31 cellular contexts compared by ENCODE assay signal in the genomic region with DNA sequence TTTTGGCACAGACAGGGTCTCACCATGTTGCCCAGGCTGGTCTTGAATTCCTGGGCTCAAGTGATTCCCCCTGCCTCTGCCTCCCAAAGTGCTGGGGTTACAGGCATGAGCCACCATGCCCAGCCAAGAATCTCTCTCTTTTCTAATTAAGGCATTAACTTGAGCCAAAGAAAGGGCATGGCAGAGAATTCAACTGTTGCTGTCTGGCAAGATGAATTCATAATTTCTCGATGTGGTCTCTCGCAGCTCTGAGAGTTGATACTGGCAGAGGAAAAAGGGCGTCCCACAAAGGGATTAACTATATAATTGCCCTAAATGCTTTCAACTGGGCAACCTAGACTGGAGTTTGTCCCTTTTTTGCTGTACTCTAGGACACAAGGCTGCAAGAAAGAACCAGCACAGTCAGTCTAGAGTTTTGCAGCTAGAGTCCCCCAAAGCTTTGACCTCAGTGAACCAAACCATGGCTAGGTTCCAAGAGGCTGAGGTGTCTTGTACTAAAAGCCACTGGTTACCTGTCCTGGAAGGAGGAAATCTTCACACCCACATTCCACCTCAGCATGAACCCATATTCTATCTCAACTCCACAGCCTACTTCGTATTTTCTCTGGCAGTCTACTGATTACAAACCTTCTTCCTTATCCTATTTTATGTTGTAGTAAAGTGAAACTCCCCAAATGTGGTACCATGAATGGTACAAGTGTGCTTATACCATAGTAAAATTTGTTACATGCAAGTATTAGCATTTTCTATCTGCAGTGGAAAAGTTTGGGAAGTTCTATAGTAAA. TPM values are rescaled to one million over a fixed set of nuclear protein-coding genes. Genes with fewer than 3 reads are reported as not detected.
A peak's percentile ranks its signal among the peaks of the same experiment; 100 is the strongest.
DNase-seq lines count a peak whose midpoint lies in the region; ATAC-seq and TF ChIP-seq lines count a peak whose summit lies in the region.
"Had no signal": no experiment of that assay in that cellular context is flagged by ENCODE, and none has a peak within 500 bp of the region (broad histone marks: within the 10 kb centered on the region; RNA-seq: fewer than 3 reads in every experiment).

No MANE protein-coding gene starts in this region.

- POLR2A ChIA-PET in PC-9 (lab: Charles Lee; ENCODE audit: unreplicated experiment), result interaction anchor here (0.6 kb wide), 3 partner anchors 83 to 415 kb away, joined by 3 to 4 read pairs (median 3); no protein-coding TSS in a partner anchor

- H3K4me1 Mint-ChIP-seq in GM23338, result peaks cover 45% of the 10 kb centered on the region
- peaks cover 5% of the 10 kb centered on the region for H3K4me1 Mint-ChIP-seq in glutamatergic neuron (ENCODE audit: low read depth, unreplicated experiment)
- H3K4me1 Mint-ChIP-seq: activated CD4-positive, alpha-beta T cell treated with anti-CD3 and anti-CD28 coated beads for 36 hours; activated naive CD4-positive, alpha-beta T cell treated with anti-CD3 and anti-CD28 coated beads, Interleukin-2, amount 50 U/mL, for 24 hours; naive thymus-derived CD8-positive, alpha-beta T cell; stimulated activated memory B cell treated with anti-CD40 and anti-IgM and Interleukin-4, amounts not matched to agents 10 μg/mL and 1 μg/mL and 100 μg/mL, for 72 hours had no signal

- H3K4me3 ChIP-seq in GM23338 (no peak overlapping the region), PC-9 (no peak overlapping the region), esophagus muscularis mucosa (no peak overlapping the region), rectal smooth muscle tissue (ENCODE audit: low read length) (no peak overlapping the region), MM.1S (ENCODE audit: low read length) (no peak overlapping the region)
- H3K4me3 ChIP-seq: A549, cardiac muscle cell, Peyer's patch, suprapubic skin, vagina had no signal

- H3K4me2 ChIP-seq in GM23338 (no peak overlapping the region; the same call in 1 of the 2 replicates), PC-9 (peak overlapping the region; percentile 37), MM.1S (ENCODE audit: low read depth, low read length) (no peak overlapping the region)
- H3K4me2 ChIP-seq: A549 had no signal

- intact Hi-C loops in PC-9 (cut with micrococcal nuclease; ENCODE audit: unreplicated experiment), result no loop called here
- intact Hi-C loops in esophagus muscularis mucosa (cut with DNase I), result no loop called here

- no peak for TF ChIP-seq EP300 in esophagus muscularis mucosa (IDR thresholded peaks at IDR 0.05)

- H3F3A ChIP-seq in GM23338 (replicated peaks; ENCODE audit: low read depth) (no peaks in the 10 kb centered on the region), PC-9 (ENCODE audit: insufficient read depth, low read depth) (peaks cover 30% of the 10 kb centered on the region), MM.1S (ENCODE audit: insufficient read depth, low read length) (no peaks in the 10 kb centered on the region)

- no peak for ATAC-seq in GM23338
- ATAC-seq: A549; activated CD4-positive, alpha-beta T cell treated with anti-CD3 and anti-CD28 coated beads for 36 hours; activated CD8-positive, alpha-beta T cell treated with anti-CD3 and anti-CD28 coated beads, Interleukin-2, amount 10 ng/mL, durations not matched to agents 7 days and 5 days; naive thymus-derived CD8-positive, alpha-beta T cell; stimulated activated memory B cell treated with anti-CD40 and anti-IgM and Interleukin-4, amounts not matched to agents 10 μg/mL and 1 μg/mL and 100 μg/mL, for 72 hours had no signal

- peaks cover 46% of the 10 kb centered on the region for H3K4me1 ChIP-seq in GM23338 (ENCODE audit: insufficient read depth)
- H3K4me1 ChIP-seq in PC-9 (replicated peaks; ENCODE audit: insufficient read depth), result peaks cover 60% of the 10 kb centered on the region
- H3K4me1 ChIP-seq in esophagus muscularis mucosa, result peaks cover 10 to 32% (median 25%) of the 10 kb centered on the region in 4 donors
- peaks cover 11% of the 10 kb centered on the region for H3K4me1 ChIP-seq in rectal smooth muscle tissue (ENCODE audit: control insufficient read depth, insufficient read depth, low read length)
- H3K4me1 ChIP-seq in MM.1S (ENCODE audit: low read length), result no peaks in the 10 kb centered on the region
- H3K4me1 ChIP-seq: A549, Peyer's patch had no signal

- peaks cover 7% of the 10 kb centered on the region for H3K27me3 Mint-ChIP-seq in GM23338 (ENCODE audit: insufficient read depth, low read depth, poor library complexity)
- no peaks in the 10 kb centered on the region for H3K27me3 Mint-ChIP-seq in glutamatergic neuron (ENCODE audit: unreplicated experiment)
- H3K27me3 Mint-ChIP-seq: activated CD4-positive, alpha-beta T cell treated with anti-CD3 and anti-CD28 coated beads for 36 hours; activated naive CD4-positive, alpha-beta T cell treated with anti-CD3 and anti-CD28 coated beads, Interleukin-2, amount 50 U/mL, for 24 hours; CD4-positive, alpha-beta T cell had no signal

- H3K4me3 Mint-ChIP-seq in GM23338 (no peak overlapping the region), glutamatergic neuron (ENCODE audit: unreplicated experiment) (no peak overlapping the region)
- H3K4me3 Mint-ChIP-seq: activated CD4-positive, alpha-beta T cell treated with anti-CD3 and anti-CD28 coated beads for 36 hours; activated CD8-positive, alpha-beta T cell treated with anti-CD3 and anti-CD28 coated beads, Interleukin-2, amount 10 ng/mL, durations not matched to agents 7 days and 5 days; activated naive CD4-positive, alpha-beta T cell treated with anti-CD3 and anti-CD28 coated beads, Interleukin-2, amount 50 U/mL, for 24 hours; CD4-positive, alpha-beta T cell; naive thymus-derived CD8-positive, alpha-beta T cell; stimulated activated memory B cell treated with anti-CD40 and anti-IgM and Interleukin-4, amounts not matched to agents 10 μg/mL and 1 μg/mL and 100 μg/mL, for 72 hours had no signal

- CTCF ChIA-PET in PC-9 (lab: Charles Lee), result interaction anchor here (0.6 to 0.7 kb wide), 3 partner anchors 24 to 148 kb away, joined by 3 read pairs; no protein-coding TSS in a partner anchor

- 0 out of 2 replicates have a peak overlapping the region, but pooled peaks have one; percentile 33 for H3K27ac ChIP-seq in GM23338 (ENCODE audit: low read depth)
- H3K27ac ChIP-seq in PC-9, result peak overlapping the region; percentile 52
- peak overlapping the region in 3 of 4 donors; percentile 32 to 40 (median 39) for H3K27ac ChIP-seq in esophagus muscularis mucosa (replicated peaks in 1 of 4)
- H3K27ac ChIP-seq in rectal smooth muscle tissue (ENCODE audit: low read depth, low read length), result peak overlapping the region; percentile 67
- no peak overlapping the region for H3K27ac ChIP-seq in MM.1S (ENCODE audit: low read length)
- H3K27ac ChIP-seq: cardiac muscle cell, Peyer's patch, suprapubic skin, vagina had no signal

- BruUV-seq in PC-9 (replicated peaks; lab: Mats Ljungman, UMichigan), result no TSS peak

- H3K36me3 ChIP-seq in GM23338 (ENCODE audit: insufficient read depth), result no peaks in the 10 kb centered on the region
- H3K36me3 ChIP-seq in PC-9 (ENCODE audit: low read depth), result no peaks in the 10 kb centered on the region
- no peaks in the 10 kb centered on the region for H3K36me3 ChIP-seq in esophagus muscularis mucosa
- no peaks in the 10 kb centered on the region for H3K36me3 ChIP-seq in rectal smooth muscle tissue (ENCODE audit: control insufficient read depth, insufficient read depth, low read length)
- no peaks in the 10 kb centered on the region for H3K36me3 ChIP-seq in MM.1S (replicated peaks; ENCODE audit: insufficient read depth, low read length)
- H3K36me3 ChIP-seq: cardiac muscle cell, Peyer's patch, suprapubic skin, vagina had no signal

- H2AFZ ChIP-seq in GM23338, result peak overlapping the region; percentile 19; the same call in 1 of the 2 replicates
- H2AFZ ChIP-seq in PC-9, result no peak overlapping the region
- no peak overlapping the region for H2AFZ ChIP-seq in MM.1S (ENCODE audit: low read length)

- H3K79me2 ChIP-seq in GM23338 (replicated peaks; ENCODE audit: insufficient read depth) (no peaks in the 10 kb centered on the region; the same call in 1 of the 2 replicates), PC-9 (ENCODE audit: low read depth) (no peaks in the 10 kb centered on the region), MM.1S (ENCODE audit: low read length) (no peaks in the 10 kb centered on the region)

- H3K36me3 Mint-ChIP-seq in GM23338 (ENCODE audit: low read depth) (no peaks in the 10 kb centered on the region), glutamatergic neuron (ENCODE audit: unreplicated experiment) (no peaks in the 10 kb centered on the region)
- H3K36me3 Mint-ChIP-seq: activated naive CD4-positive, alpha-beta T cell treated with anti-CD3 and anti-CD28 coated beads, Interleukin-2, amount 50 U/mL, for 24 hours; naive thymus-derived CD8-positive, alpha-beta T cell; stimulated activated memory B cell treated with anti-CD40 and anti-IgM and Interleukin-4, amounts not matched to agents 10 μg/mL and 1 μg/mL and 100 μg/mL, for 72 hours had no signal

- H3K27ac Mint-ChIP-seq in GM23338 (no peak overlapping the region), glutamatergic neuron (ENCODE audit: unreplicated experiment) (no peak overlapping the region)
- H3K27ac Mint-ChIP-seq: activated CD4-positive, alpha-beta T cell treated with anti-CD3 and anti-CD28 coated beads for 36 hours; activated CD8-positive, alpha-beta T cell treated with anti-CD3 and anti-CD28 coated beads, Interleukin-2, amount 10 ng/mL, durations not matched to agents 7 days and 5 days; activated naive CD4-positive, alpha-beta T cell treated with anti-CD3 and anti-CD28 coated beads, Interleukin-2, amount 50 U/mL, for 24 hours; activated T-helper 2 cell treated with anti-CD3 and anti-CD28 coated beads, Interferon-gamma antibody, Interleukin-2, Interleukin-4, amounts not matched to agents 10 μg/mL and 5 μg/mL and 100 μg/mL, durations not matched to agents 14 hours and 24 hours and 36 hours; CD4-positive, alpha-beta T cell; naive thymus-derived CD8-positive, alpha-beta T cell; stimulated activated memory B cell treated with anti-CD40 and anti-IgM and Interleukin-4, amounts not matched to agents 10 μg/mL and 1 μg/mL and 100 μg/mL, for 72 hours had no signal

- DNase-seq in GM23338 (ENCODE audit: low spot score) (no peak), PC-9 (peak; percentile 53 to 78), esophagus muscularis mucosa (ENCODE audit: extremely low spot score) (no peak), MM.1S (no peak), EL (no peak), glutamatergic neuron (no peak)
- no peak for DNase-seq in effector CD4-positive, alpha-beta T cell
- DNase-seq: activated CD4-positive, alpha-beta T cell treated with anti-CD3 and anti-CD28 coated beads for 36 hours; activated CD8-positive, alpha-beta T cell treated with anti-CD3 and anti-CD28 coated beads, Interleukin-2, amount 10 ng/mL, durations not matched to agents 7 days and 5 days; amniotic stem cell; CD4-positive, alpha-beta T cell; kidney; naive thymus-derived CD8-positive, alpha-beta T cell; NCI-H146; NCI-H2107; NCI-H345; NCI-H748 treated with DMSO at 0.1 percent for 48 hours; occipital lobe; Peyer's patch; SHP77 treated with DMSO at 0.1 percent for 48 hours; stimulated activated CD4-positive, alpha-beta T cell treated with anti-CD3 and anti-CD28 coated beads, Interleukin-15, amount 100 ng/mL, for 24 hours had no signal

- H3K9ac ChIP-seq in rectal smooth muscle tissue (ENCODE audit: low read length), result no peak overlapping the region
- H3K9ac ChIP-seq in MM.1S (ENCODE audit: low read length), result no peak overlapping the region

- H3K27me3 ChIP-seq in GM23338 (ENCODE audit: insufficient read depth) (no peaks in the 10 kb centered on the region), PC-9 (ENCODE audit: insufficient read depth, low read depth) (no peaks in the 10 kb centered on the region), esophagus muscularis mucosa (no peaks in the 10 kb centered on the region), rectal smooth muscle tissue (ENCODE audit: control insufficient read depth, insufficient read depth, low read length) (no peaks in the 10 kb centered on the region), MM.1S (replicated peaks; ENCODE audit: insufficient read depth, low read length) (no peaks in the 10 kb centered on the region)
- H3K27me3 ChIP-seq: cardiac muscle cell, Peyer's patch, suprapubic skin, vagina had no signal

- no peaks in the 10 kb centered on the region for H4K20me1 ChIP-seq in GM23338 (replicated peaks; ENCODE audit: insufficient read depth)
- H4K20me1 ChIP-seq in PC-9 (ENCODE audit: insufficient read depth), result no peaks in the 10 kb centered on the region
- no peaks in the 10 kb centered on the region for H4K20me1 ChIP-seq in MM.1S (ENCODE audit: insufficient read depth, low read length)

- H3K9me2 ChIP-seq in GM23338 (ENCODE audit: insufficient read depth) (no peaks in the 10 kb centered on the region), PC-9 (ENCODE audit: insufficient read depth) (no peaks in the 10 kb centered on the region), MM.1S (replicated peaks; ENCODE audit: insufficient read depth, low read length) (no peaks in the 10 kb centered on the region)

- TF ChIP-seq CTCF in GM23338 (conservative IDR thresholded peaks at IDR 0.05; ENCODE audit: low read depth in 2 of 2) (no peak), PC-9 (conservative IDR thresholded peaks at IDR 0.05) (no peak), esophagus muscularis mucosa (IDR thresholded peaks at IDR 0.05) (no peak), MM.1S (IDR thresholded peaks at IDR 0.05; ENCODE audit: low read length) (no peak), glutamatergic neuron (IDR thresholded peaks at IDR 0.05; ENCODE audit: partially characterized antibody, unreplicated experiment) (no peak)

- WGBS in esophagus muscularis mucosa, result 43% methylated on average over 4 of the region's 4 CpGs

- H3K9me3 Mint-ChIP-seq in GM23338, result no peaks in the 10 kb centered on the region
- peaks cover 2% of the 10 kb centered on the region for H3K9me3 Mint-ChIP-seq in glutamatergic neuron (ENCODE audit: unreplicated experiment)
- H3K9me3 Mint-ChIP-seq: activated naive CD4-positive, alpha-beta T cell treated with anti-CD3 and anti-CD28 coated beads, Interleukin-2, amount 50 U/mL, for 24 hours; activated T-helper 2 cell treated with anti-CD3 and anti-CD28 coated beads, Interferon-gamma antibody, Interleukin-2, Interleukin-4, amounts not matched to agents 10 μg/mL and 5 μg/mL and 100 μg/mL, durations not matched to agents 14 hours and 24 hours and 36 hours; CD4-positive, alpha-beta T cell; naive thymus-derived CD8-positive, alpha-beta T cell; stimulated activated memory B cell treated with anti-CD40 and anti-IgM and Interleukin-4, amounts not matched to agents 10 μg/mL and 1 μg/mL and 100 μg/mL, for 72 hours had no signal

- H3K9me3 ChIP-seq in PC-9 (ENCODE audit: insufficient read depth, low read depth) (no peaks in the 10 kb centered on the region), esophagus muscularis mucosa (no peaks in the 10 kb centered on the region), MM.1S (replicated peaks; ENCODE audit: insufficient read depth, low read length) (no peaks in the 10 kb centered on the region)
- H3K9me3 ChIP-seq: A549, Peyer's patch, suprapubic skin, vagina had no signal

- no peak for TF ChIP-seq POLR2A in esophagus muscularis mucosa (IDR thresholded peaks at IDR 0.05; ENCODE audit: low read depth)

RNA-seq across cellular contexts. Expression of a gene that starts 51.3 kb away (rescaled TPM):
- total RNA-seq in GM23338 (2014; rRNA removed; shearing (Covaris generic)), result 1.0 TPM in 1 of 2 replicates, not detected in the other
- 0.26 and 0.50 TPM in 2 replicates for polyA plus RNA-seq in GM23338 (2016; fragmentation: Nextera tagmentation; extraction: Ambion mirVana)
- total RNA-seq in PC-9 (2021) (not detected in 2 replicates), esophagus muscularis mucosa (not detected), glutamatergic neuron (ENCODE audit: unreplicated experiment) (not detected)
- total RNA-seq: activated CD4-positive, alpha-beta T cell treated with anti-CD3 and anti-CD28 coated beads for 36 hours; activated CD8-positive, alpha-beta T cell treated with anti-CD3 and anti-CD28 coated beads, Interleukin-2, amount 10 ng/mL, durations not matched to agents 7 days and 5 days; activated T-helper 2 cell treated with anti-CD3 and anti-CD28 coated beads, Interferon-gamma antibody, Interleukin-2, Interleukin-4, amounts not matched to agents 10 μg/mL and 5 μg/mL and 100 μg/mL, durations not matched to agents 14 hours and 24 hours and 36 hours; cardiac muscle cell; CD4-positive, alpha-beta T cell; Daoy; kidney; liver; naive thymus-derived CD8-positive, alpha-beta T cell; occipital lobe; Peyer's patch; suprapubic skin; vagina had no signal
- polyA plus RNA-seq: A549; cardiac muscle cell; liver; naive thymus-derived CD8-positive, alpha-beta T cell had no signal

Comparison
In these comparisons a context has a peak if more than half of its experiments do, and no peak if none do; other contexts are left out.
1. DNase-seq: peak in PC-9 (2 of 2); none in GM23338 (single experiment), esophagus muscularis mucosa (single experiment), MM.1S (single experiment), EL (single experiment), effector CD4-positive, alpha-beta T cell (single experiment) and glutamatergic neuron (single experiment).